27 cellular contexts compared by ENCODE assay signal in the genomic region with DNA sequence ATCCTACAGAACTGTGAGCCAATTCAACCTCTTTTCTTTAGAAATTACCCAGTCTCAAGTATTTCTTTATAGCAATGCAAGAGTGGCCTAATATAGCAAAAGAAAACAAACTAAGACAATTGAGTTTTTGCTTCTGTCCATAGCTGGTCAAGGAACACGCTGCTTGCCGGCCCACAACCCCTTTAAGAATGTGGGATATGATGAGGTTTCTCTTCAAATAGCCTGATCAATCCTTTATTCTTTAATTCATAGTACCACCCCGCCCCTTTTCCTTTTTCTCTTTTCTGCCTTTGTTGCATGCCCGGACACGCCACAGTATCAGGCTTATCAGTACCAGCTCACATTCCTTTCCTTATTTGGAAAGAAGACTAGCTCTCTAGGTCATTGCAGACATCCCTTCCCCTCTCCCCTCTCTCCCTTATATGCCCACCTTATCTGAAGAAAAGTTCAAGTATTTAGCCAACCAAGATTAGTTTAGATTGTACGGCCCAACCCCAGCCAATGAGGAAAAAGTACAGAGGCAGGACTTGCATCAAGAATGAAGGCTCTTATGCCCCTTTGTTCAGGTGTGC.
A peak's percentile ranks its signal among the peaks of the same experiment; 100 is the strongest.
DNase-seq lines count a peak whose midpoint lies in the region; ATAC-seq, FAIRE-seq and TF ChIP-seq lines count a peak whose summit lies in the region.
"Had no signal": no experiment of that assay in that cellular context is flagged by ENCODE, and none has a peak within 500 bp of the region (broad histone marks: within the 10 kb centered on the region; RNA-seq: fewer than 3 reads in every experiment).

No MANE protein-coding gene starts in this region.

- H2BK120ac ChIP-seq in H1 (replicated peaks; ENCODE audit: low read depth, low read length) (peak overlapping the region; percentile 95), neuronal stem cell (ENCODE audit: low read depth, low read length) (no peak overlapping the region)

- POLR2A ChIA-PET in H1 (lab: Charles Lee; ENCODE audit: partially characterized antibody): interaction anchor here (0.6 kb wide), 1 partner anchor 241 kb away, joined by 3 read pairs; no protein-coding TSS in a partner anchor
- POLR2A ChIA-PET in CD4-positive, alpha-beta memory T cell (lab: Charles Lee; ENCODE audit: partially characterized antibody): no interaction called here

- H3K9ac ChIP-seq in H1 (replicated peaks in 1 of 4; ENCODE audit: extremely low read depth in 1 of 4, low read depth in 3 of 4, low read length in 3 of 4) (no peak overlapping the region), neuronal stem cell (ENCODE audit: low read depth, low read length, poor library complexity) (no peak overlapping the region)

- no peaks in the 10 kb centered on the region for H3K27me3 ChIP-seq in H1 (replicated peaks in 1 of 4; ENCODE audit: control insufficient read depth in 3 of 4, extremely low read depth in 1 of 4, insufficient read depth in 3 of 4, low read length in 3 of 4)
- H3K27me3 ChIP-seq in neuronal stem cell (ENCODE audit: control insufficient read depth in 3 of 3, insufficient read depth in 3 of 3, low read depth in 1 of 3, low read length in 3 of 3): no peaks in the 10 kb centered on the region
- H3K27me3 ChIP-seq in tibial nerve: no peaks in the 10 kb centered on the region
- H3K27me3 ChIP-seq in CD4-positive, alpha-beta memory T cell (ENCODE audit: insufficient read depth, low read length): no peaks in the 10 kb centered on the region
- H3K27me3 ChIP-seq: Peyer's patch, upper lobe of right lung had no signal

- H3K4me1 Mint-ChIP-seq in CD4-positive, alpha-beta memory T cell: no peaks in the 10 kb centered on the region
- H3K4me1 Mint-ChIP-seq: activated naive CD4-positive, alpha-beta T cell treated with anti-CD3 and anti-CD28 coated beads, Interleukin-2, amount 10 ng/mL, durations not matched to agents 7 days and 5 days; memory B cell; T-helper 17 cell had no signal

- H4K8ac ChIP-seq in H1 (ENCODE audit: extremely low read depth, insufficient read depth, low read length) (no peak overlapping the region), neuronal stem cell (ENCODE audit: low read depth, low read length) (no peak overlapping the region)

- H3K4me2 ChIP-seq in H1 (ENCODE audit: insufficient read depth in 1 of 2, low read depth in 2 of 2, low read length in 2 of 2) (no peak overlapping the region; a peak in 1 of 4 replicates), neuronal stem cell (ENCODE audit: insufficient read depth, low read length, poor library complexity, severe bottlenecking) (no peak overlapping the region)

- H3K79me1 ChIP-seq in H1 (ENCODE audit: low read depth, low read length) (no peaks in the 10 kb centered on the region), neuronal stem cell (ENCODE audit: low read depth, low read length) (no peaks in the 10 kb centered on the region)

- WGBS in H1 (ENCODE audit: extremely low coverage in 1 of 2, insufficient coverage in 1 of 2, insufficient read length in 1 of 2, insufficient replicate concordance in 2 of 2, low coverage in 1 of 2, low lambda C conversion rate in 2 of 2, missing lambda C conversion rate in 1 of 2), 2 experiments: 74% methylated on average over 6 of the region's 6 CpGs; no CpG with 5 or more reads in 1 of the 2 experiments
- no CpG with 5 or more reads among the region's 6 CpGs for WGBS in neuronal stem cell (ENCODE audit: extremely low coverage in 2 of 2, insufficient read length in 2 of 2, insufficient replicate concordance in 1 of 2), 2 donors
- 72 to 74% methylated on average over 6 of the region's 6 CpGs for WGBS in tibial nerve, 2 donors

- no peak for TF ChIP-seq RAD21 in H1 (IDR thresholded peaks at IDR 0.05 in 1 of 2, conservative IDR thresholded peaks at IDR 0.05 in 1 of 2; ENCODE audit: low read depth in 2 of 2, low read length in 2 of 2)

- no peak overlapping the region for H2BK15ac ChIP-seq in H1 (ENCODE audit: low read length)
- no peak overlapping the region for H2BK15ac ChIP-seq in neuronal stem cell (ENCODE audit: low read length)

- H4K5ac ChIP-seq in H1 (ENCODE audit: insufficient read length, low read depth, low read length): no peak overlapping the region

- H3K56ac ChIP-seq in H1 (replicated peaks; ENCODE audit: insufficient read length, low read depth, low read length): no peak overlapping the region

- peaks cover 3% of the 10 kb centered on the region; the same call in 1 of the 2 replicates for H3K23me2 ChIP-seq in H1 (ENCODE audit: low read depth, low read length)

- no peak for TF ChIP-seq EP300 in H1 (IDR thresholded peaks at IDR 0.05; ENCODE audit: borderline replicate concordance in 1 of 2, low read depth in 2 of 2, low read length in 2 of 2)
- no peak for TF ChIP-seq EP300 in tibial nerve (IDR thresholded peaks at IDR 0.05)

- H4K20me1 ChIP-seq in H1 (replicated peaks in 1 of 2; ENCODE audit: control insufficient read depth in 1 of 2, insufficient read depth in 2 of 2, low read length in 2 of 2): peaks cover 0 to 3% of the 10 kb centered on the region in 2 experiments

- peaks cover 0 to 4% (median 3%) of the 10 kb centered on the region in 8 donors for H3K9me3 Mint-ChIP-seq in CD4-positive, alpha-beta memory T cell

- H4K91ac ChIP-seq in H1 (replicated peaks; ENCODE audit: insufficient read length, low read length): peak overlapping the region; percentile 25
- H4K91ac ChIP-seq in neuronal stem cell (ENCODE audit: low read depth, low read length, poor library complexity): no peak overlapping the region

- H3K79me2 ChIP-seq in H1 (ENCODE audit: control insufficient read depth in 1 of 2, insufficient read depth in 2 of 2, low read length in 2 of 2): no peaks in the 10 kb centered on the region

- FAIRE-seq in H1 (lab: Jason Lieb, UNC): no peak
- FAIRE-seq: endothelial cell of umbilical vein had no signal

- no peak overlapping the region for H3K27ac Mint-ChIP-seq in CD4-positive, alpha-beta memory T cell
- H3K27ac Mint-ChIP-seq: activated naive CD4-positive, alpha-beta T cell treated with anti-CD3 and anti-CD28 coated beads, Interleukin-2, amount 10 ng/mL, durations not matched to agents 7 days and 5 days; CD8-positive, alpha-beta T cell; memory B cell; T-helper 17 cell had no signal

- CTCF ChIA-PET in H1 (lab: Charles Lee; ENCODE audit: partially characterized antibody): interaction anchor here (0.9 to 1.5 kb wide), 3 partner anchors 14 to 18 kb away, joined by 3 to 4 read pairs (median 3); no protein-coding TSS in a partner anchor
- CTCF ChIA-PET in CD4-positive, alpha-beta memory T cell (lab: Charles Lee; ENCODE audit: partially characterized antibody): no interaction called here

- H3K27ac ChIP-seq in H1 (ENCODE audit: low read depth, low read length): peak overlapping the region; percentile 24; the same call in 1 of the 2 replicates
- H3K27ac ChIP-seq in neuronal stem cell (replicated peaks; ENCODE audit: low read length): peak overlapping the region; percentile 20
- no peak overlapping the region for H3K27ac ChIP-seq in tibial nerve
- no peak overlapping the region for H3K27ac ChIP-seq in CD4-positive, alpha-beta memory T cell (ENCODE audit: low read depth, low read length)
- H3K27ac ChIP-seq: Peyer's patch, SK-N-MC, skin epidermis, upper lobe of right lung had no signal

- 0 out of 4 replicates have a peak, but pooled peaks cover 0 to 3% of the 10 kb centered on the region in 2 experiments for H3K9me3 ChIP-seq in H1 (ENCODE audit: insufficient read depth in 2 of 2, low read depth in 1 of 2, low read length in 1 of 2)
- H3K9me3 ChIP-seq in neuronal stem cell (replicated peaks in 1 of 2; ENCODE audit: control insufficient read depth in 2 of 2, insufficient read depth in 1 of 2, low read depth in 1 of 2, low read length in 2 of 2): peaks cover 0 to 2% of the 10 kb centered on the region in 2 donors
- peaks cover 0 to 6% (median 0%) of the 10 kb centered on the region in 4 donors for H3K9me3 ChIP-seq in tibial nerve
- H3K9me3 ChIP-seq in CD4-positive, alpha-beta memory T cell (ENCODE audit: control insufficient read depth in 1 of 2, low read length in 2 of 2): no peaks in the 10 kb centered on the region
- H3K9me3 ChIP-seq: Peyer's patch, upper lobe of right lung had no signal

- TF ChIP-seq CTCF in H1 (IDR thresholded peaks at IDR 0.05; ENCODE audit: control extremely low read depth in 1 of 3, insufficient read depth in 1 of 3, low read depth in 1 of 3, low read length in 3 of 3) (no peak), tibial nerve (IDR thresholded peaks at IDR 0.05) (no peak)

- H3K36me3 ChIP-seq in H1 (ENCODE audit: control insufficient read depth in 2 of 4, insufficient read depth in 4 of 4, low read length in 3 of 4): no peaks in the 10 kb centered on the region
- no peaks in the 10 kb centered on the region for H3K36me3 ChIP-seq in neuronal stem cell (replicated peaks in 1 of 2; ENCODE audit: control insufficient read depth in 2 of 2, insufficient read depth in 2 of 2, low read length in 2 of 2)
- H3K36me3 ChIP-seq in tibial nerve: no peaks in the 10 kb centered on the region
- H3K36me3 ChIP-seq in CD4-positive, alpha-beta memory T cell (ENCODE audit: insufficient read depth, low read length): no peaks in the 10 kb centered on the region
- H3K36me3 ChIP-seq: Peyer's patch, upper lobe of right lung had no signal

- H2AFZ ChIP-seq in H1 (ENCODE audit: low read length) (no peak overlapping the region), neuronal stem cell (ENCODE audit: low read length) (peak overlapping the region; percentile 53)

- H2BK5ac ChIP-seq in H1 (ENCODE audit: low read depth, low read length): peak overlapping the region; percentile 26; the same call in 1 of the 2 replicates
- no peak overlapping the region for H2BK5ac ChIP-seq in neuronal stem cell (ENCODE audit: low read length)

- H3K4me1 ChIP-seq in H1 (replicated peaks in 1 of 4; ENCODE audit: control insufficient read depth in 3 of 4, insufficient read depth in 4 of 4, low read length in 3 of 4) (peaks cover 0 to 5% (median 3%) of the 10 kb centered on the region in 4 experiments; a peak in 2 of 7 replicates), neuronal stem cell (ENCODE audit: control insufficient read depth in 2 of 2, insufficient read depth in 1 of 2, low read depth in 1 of 2, low read length in 2 of 2) (peaks cover 0 to 9% of the 10 kb centered on the region in 2 donors), tibial nerve (no peaks in the 10 kb centered on the region)
- H3K4me1 ChIP-seq in CD4-positive, alpha-beta memory T cell (ENCODE audit: insufficient read depth, low read length): no peaks in the 10 kb centered on the region
- H3K4me1 ChIP-seq: Peyer's patch, upper lobe of right lung had no signal

- H3K36me3 Mint-ChIP-seq in CD4-positive, alpha-beta memory T cell: no peaks in the 10 kb centered on the region
- H3K36me3 Mint-ChIP-seq: activated naive CD4-positive, alpha-beta T cell treated with anti-CD3 and anti-CD28 coated beads, Interleukin-2, amount 10 ng/mL, durations not matched to agents 7 days and 5 days; CD8-positive, alpha-beta T cell; memory B cell had no signal

- no peak overlapping the region for H3K4ac ChIP-seq in H1 (replicated peaks; ENCODE audit: insufficient read length, low read depth, low read length)
- H3K4ac ChIP-seq in neuronal stem cell (ENCODE audit: low read length): no peak overlapping the region

- peak overlapping the region; percentile 39; the same call in 1 of the 2 replicates for H3K18ac ChIP-seq in H1 (ENCODE audit: extremely low read depth, low read length)
- H3K18ac ChIP-seq in neuronal stem cell (ENCODE audit: low read length): no peak overlapping the region

- H3K4me3 Mint-ChIP-seq in CD4-positive, alpha-beta memory T cell: no peak overlapping the region
- H3K4me3 Mint-ChIP-seq: activated naive CD4-positive, alpha-beta T cell treated with anti-CD3 and anti-CD28 coated beads, Interleukin-2, amount 10 ng/mL, durations not matched to agents 7 days and 5 days; CD8-positive, alpha-beta T cell; memory B cell; T-helper 17 cell had no signal

- H3K23ac ChIP-seq in H1 (ENCODE audit: insufficient read length) (no peak overlapping the region), neuronal stem cell (ENCODE audit: low read depth, low read length, poor library complexity) (no peak overlapping the region)

- peak overlapping the region; percentile 71; the same call in 1 of the 2 replicates for H2BK12ac ChIP-seq in H1 (ENCODE audit: low read depth, low read length)
- H2BK12ac ChIP-seq in neuronal stem cell (ENCODE audit: low read length): no peak overlapping the region

- DNase-seq in NCI-H345 (lab: John Stamatoyannopoulos, UW): peak; percentile 21
- no peak for DNase-seq in NCI-H345 treated with DMSO at 0.1 percent for 48 hours (lab: John Stamatoyannopoulos, UW; ENCODE audit: unreplicated experiment)
- peak; percentile 21 for DNase-seq in NCI-H69 (lab: John Stamatoyannopoulos, UW)
- no peak for DNase-seq in H1 (ENCODE audit: low read depth in 1 of 2, low spot score in 2 of 2)
- no peak for DNase-seq in neuronal stem cell (ENCODE audit: low spot score)
- no peak for DNase-seq in tibial nerve (ENCODE audit: low spot score in 2 of 2)
- no peak for DNase-seq in CD4-positive, alpha-beta memory T cell
- DNase-seq: activated CD4-positive, alpha-beta T cell treated with anti-CD3 and anti-CD28 coated beads for 48 hours; activated naive CD4-positive, alpha-beta T cell treated with anti-CD3 and anti-CD28 coated beads, Interleukin-2, amount 10 ng/mL, durations not matched to agents 7 days and 5 days; activated T-cell treated with anti-CD3 and anti-CD28 coated beads, Interleukin-2, amount 50 U/mL, for 48 hours; amygdala; CD8-positive, alpha-beta T cell; dermis blood vessel endothelial cell; DMS153; glutamatergic neuron; Karpas-422; NCI-H1694 treated with DMSO at 0.1 percent for 48 hours; NCI-H2227 treated with DMSO at 0.1 percent for 48 hours; nucleus accumbens; Peyer's patch; T-helper 17 cell; upper lobe of right lung had no signal

- no peak for TF ChIP-seq POLR2A in H1 (IDR thresholded peaks at IDR 0.05; ENCODE audit: control extremely low read depth in 1 of 2, low read depth in 2 of 2, low read length in 2 of 2)
- no peak for TF ChIP-seq POLR2A in tibial nerve (IDR thresholded peaks at IDR 0.05)

- H2AK5ac ChIP-seq in H1 (ENCODE audit: low read depth, low read length) (no peak overlapping the region), neuronal stem cell (ENCODE audit: low read depth, low read length) (no peak overlapping the region)

- H3K14ac ChIP-seq in H1 (ENCODE audit: insufficient read length): no peak overlapping the region
- no peak overlapping the region for H3K14ac ChIP-seq in neuronal stem cell (ENCODE audit: low read length)

- no peaks in the 10 kb centered on the region for H3K27me3 Mint-ChIP-seq in CD4-positive, alpha-beta memory T cell
- H3K27me3 Mint-ChIP-seq: activated naive CD4-positive, alpha-beta T cell treated with anti-CD3 and anti-CD28 coated beads, Interleukin-2, amount 10 ng/mL, durations not matched to agents 7 days and 5 days; memory B cell; T-helper 17 cell had no signal

- H2BK20ac ChIP-seq in H1 (ENCODE audit: low read length): peak overlapping the region; percentile 99; the same call in 1 of the 2 replicates

- ATAC-seq in HG03342 (IDR thresholded peaks at IDR 0.05; ENCODE audit: unreplicated experiment): no peak
- ATAC-seq: CD8-positive, alpha-beta T cell; T-helper 17 cell; upper lobe of right lung had no signal

- H3K4me3 ChIP-seq in H1 (ENCODE audit: extremely low read depth in 1 of 4, insufficient read depth in 2 of 4, low read depth in 3 of 4, low read length in 4 of 4) (no peak overlapping the region), neuronal stem cell (ENCODE audit: low read length in 2 of 2) (no peak overlapping the region), tibial nerve (no peak overlapping the region)
- H3K4me3 ChIP-seq in CD4-positive, alpha-beta memory T cell (ENCODE audit: low read length in 2 of 2): no peak overlapping the region
- H3K4me3 ChIP-seq: Peyer's patch, SK-N-MC, skin epidermis, upper lobe of right lung had no signal

- intact Hi-C loops in CD4-positive, alpha-beta memory T cell (cut with micrococcal nuclease): no loop called here

Comparison
In these comparisons a context has a peak if more than half of its experiments do, and no peak if none do; other contexts are left out.
1. DNase-seq: peak in NCI-H345 (single experiment) and NCI-H69 (single experiment); none in NCI-H345 treated with DMSO at 0.1 percent for 48 hours (single experiment), H1 (0 of 2), neuronal stem cell (single experiment), tibial nerve (0 of 2) and CD4-positive, alpha-beta memory T cell (0 of 5).
2. H3K27ac ChIP-seq: peak in H1 (single experiment) and neuronal stem cell (single experiment); none in tibial nerve (0 of 4) and CD4-positive, alpha-beta memory T cell (single experiment).